Comparison of ENCODE assay signal across 11 cellular contexts in the genomic region with DNA sequence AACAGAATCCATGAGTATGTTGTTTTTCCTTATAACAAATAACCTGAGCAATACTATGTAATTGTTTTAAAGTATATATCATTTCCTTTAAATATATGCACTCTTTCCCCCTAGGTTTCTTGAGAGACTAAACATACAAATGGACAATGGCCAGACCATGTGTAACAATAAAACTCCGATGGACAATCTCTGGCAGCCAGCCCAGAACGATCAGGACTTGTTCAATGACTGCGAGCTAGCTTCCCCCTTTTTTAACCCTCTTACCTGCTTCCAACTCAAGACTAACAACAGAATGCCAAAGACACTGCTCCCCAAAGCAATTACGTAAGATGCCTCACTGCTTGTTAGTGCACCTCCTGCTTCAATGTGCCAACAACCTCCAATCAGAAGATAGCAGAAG.
"Had no signal": no experiment of that assay in that cellular context is flagged by ENCODE, and none has a peak within 500 bp of the region (broad histone marks: within the 10 kb centered on the region; RNA-seq: fewer than 3 reads in every experiment).

No MANE protein-coding gene starts in this region.

- DNase-seq: activated B cell treated with CpG ODN at 0.5 μM for 24 hours; activated CD4-positive, alpha-beta T cell treated with anti-CD3 and anti-CD28 coated beads, Interleukin-2, amount 10 ng/mL, durations not matched to agents 7 days and 5 days; activated CD8-positive, alpha-beta memory T cell treated with anti-CD3 and anti-CD28 coated beads for 24 hours; activated naive CD4-positive, alpha-beta T cell treated with anti-CD3 and anti-CD28 coated beads, Interleukin-2, amount 10 ng/mL, durations not matched to agents 7 days and 5 days; effector CD8-positive, alpha-beta T cell; naive B cell; right lobe of liver; stimulated activated naive CD4-positive, alpha-beta T cell treated with Interleukin-2 at 50 U/mL for 16 hours had no signal

- H3K4me3 ChIP-seq: coronary artery, gastroesophageal sphincter, right lobe of liver, suprapubic skin had no signal
